Comparison of ENCODE assay signal across 9 cellular contexts in genomic region chr11:14974021-14974698, GRCh38. TPM values are rescaled to one million over a fixed set of nuclear protein-coding genes. Genes with fewer than 3 reads are reported as not detected.
A peak's percentile ranks its signal among the peaks of the same experiment; 100 is the strongest.
DNase-seq lines count a peak whose midpoint lies in the region; ATAC-seq and TF ChIP-seq lines count a peak whose summit lies in the region.
"Had no signal": no experiment of that assay in that cellular context is flagged by ENCODE, and none has a peak within 500 bp of the region (broad histone marks: within the 10 kb centered on the region; RNA-seq: fewer than 3 reads in every experiment).

No MANE protein-coding gene starts in this region.

- WGBS in suprapubic skin = 3% methylated on average over 26 of the region's 40 CpGs

- TF ChIP-seq POLR2A in suprapubic skin (IDR thresholded peaks at IDR 0.05) = no peak

- peaks cover 2% of the 10 kb centered on the region for H3K36me3 Mint-ChIP-seq in activated CD4-positive, alpha-beta T cell treated with anti-CD3 and anti-CD28 coated beads, Interleukin-2, amount 10 ng/mL, durations not matched to agents 24 days and 14 days (ENCODE audit: low read depth)

- peak overlapping the region; percentile 72 for H3K4me3 Mint-ChIP-seq in activated CD4-positive, alpha-beta T cell treated with anti-CD3 and anti-CD28 coated beads, Interleukin-2, amount 10 ng/mL, durations not matched to agents 24 days and 14 days

- TF ChIP-seq EP300 in suprapubic skin (IDR thresholded peaks at IDR 0.05) = no peak

- intact Hi-C loops in activated CD4-positive, alpha-beta T cell treated with anti-CD3 and anti-CD28 coated beads, Interleukin-2, amount 10 ng/mL, durations not matched to agents 24 days and 14 days (cut with micrococcal nuclease) = loop anchor here (1.0 to 5.0 kb wide), 5 partner anchors 33 to 1633 kb away; no protein-coding TSS in a partner anchor
- intact Hi-C loops in left lung (cut with DNase I) = no loop called here

- no peak overlapping the region for H3K9ac ChIP-seq in adipocyte (ENCODE audit: low read length)

- TF ChIP-seq CTCF in left lung (IDR thresholded peaks at IDR 0.05) (no peak), suprapubic skin (IDR thresholded peaks at IDR 0.05) (no peak)

- no peak overlapping the region for H3K27ac ChIP-seq in left lung
- H3K27ac ChIP-seq in suprapubic skin = no peak overlapping the region
- H3K27ac ChIP-seq: SK-N-MC had no signal

- in situ Hi-C loops in G401 (cut with HindIII; ENCODE audit: low sequenced_read_pairs) = no loop called here

- H3K36me3 ChIP-seq in adipocyte (ENCODE audit: control insufficient read depth, insufficient read depth, low read length, severe bottlenecking) = no peaks in the 10 kb centered on the region
- no peaks in the 10 kb centered on the region for H3K36me3 ChIP-seq in left lung
- H3K36me3 ChIP-seq in suprapubic skin = no peaks in the 10 kb centered on the region

- peaks cover 84% of the 10 kb centered on the region for H3K27me3 Mint-ChIP-seq in activated CD4-positive, alpha-beta T cell treated with anti-CD3 and anti-CD28 coated beads, Interleukin-2, amount 10 ng/mL, durations not matched to agents 24 days and 14 days

- ATAC-seq in left lung (peak; percentile 7), HG03469 (IDR thresholded peaks at IDR 0.05; ENCODE audit: unreplicated experiment) (no peak)

- H3K27me3 ChIP-seq in adipocyte (replicated peaks; ENCODE audit: control insufficient read depth, insufficient read depth, low read length) (peaks cover 76% of the 10 kb centered on the region), left lung (peaks cover 68 to 76% of the 10 kb centered on the region in 2 donors), suprapubic skin (peaks cover 73% of the 10 kb centered on the region)

- no peaks in the 10 kb centered on the region for H3K9me3 ChIP-seq in adipocyte (ENCODE audit: control insufficient read depth, low read length)
- no peaks in the 10 kb centered on the region for H3K9me3 ChIP-seq in left lung
- no peaks in the 10 kb centered on the region for H3K9me3 ChIP-seq in suprapubic skin

- H3K4me1 ChIP-seq in adipocyte (ENCODE audit: control insufficient read depth, insufficient read depth, low read length) (peaks cover 17% of the 10 kb centered on the region), left lung (peaks cover 13 to 19% of the 10 kb centered on the region in 2 donors), suprapubic skin (peaks cover 38% of the 10 kb centered on the region)

- H3K9me3 Mint-ChIP-seq in activated CD4-positive, alpha-beta T cell treated with anti-CD3 and anti-CD28 coated beads, Interleukin-2, amount 10 ng/mL, durations not matched to agents 24 days and 14 days = no peaks in the 10 kb centered on the region

- no peak overlapping the region for H3K27ac Mint-ChIP-seq in activated CD4-positive, alpha-beta T cell treated with anti-CD3 and anti-CD28 coated beads, Interleukin-2, amount 10 ng/mL, durations not matched to agents 24 days and 14 days

- DNase-seq in activated CD4-positive, alpha-beta T cell treated with anti-CD3 and anti-CD28 coated beads, Interleukin-2, amount 10 ng/mL, durations not matched to agents 24 days and 14 days = peak; percentile 66
- no peak for DNase-seq in activated CD4-positive, alpha-beta T cell treated with anti-CD3 and anti-CD28 coated beads for 1 hour
- DNase-seq in adipocyte (ENCODE audit: low read depth) (no peak), left lung (peak in 1 of 2 donors; percentile 64), suprapubic skin (ENCODE audit: low spot score in 2 of 2) (no peak), NCI-H2196 treated with DMSO at 0.1 percent for 48 hours (lab: John Stamatoyannopoulos, UW; ENCODE audit: unreplicated experiment) (no peak), G401 (ENCODE audit: low spot score) (no peak)

- H3K4me3 ChIP-seq in adipocyte (ENCODE audit: low read length) = peak overlapping the region; percentile 38
- no peak overlapping the region for H3K4me3 ChIP-seq in left lung
- peak overlapping the region; percentile 35 for H3K4me3 ChIP-seq in suprapubic skin
- H3K4me3 ChIP-seq: SK-N-MC had no signal

- peaks cover 29% of the 10 kb centered on the region for H3K4me1 Mint-ChIP-seq in activated CD4-positive, alpha-beta T cell treated with anti-CD3 and anti-CD28 coated beads, Interleukin-2, amount 10 ng/mL, durations not matched to agents 24 days and 14 days

RNA-seq across cellular contexts. Expression of gene CALCA, which starts 2.0 kb away (rescaled TPM):
- not detected in 2 replicates for total RNA-seq in activated CD4-positive, alpha-beta T cell treated with anti-CD3 and anti-CD28 coated beads, Interleukin-2, amount 10 ng/mL, durations not matched to agents 24 days and 14 days
- total RNA-seq in left lung = 1 to 10 TPM in 1 of 2 donors, under 1 TPM in 1; 0.41 to 1.3 TPM
- total RNA-seq in suprapubic skin = not detected
- total RNA-seq in G401 (2014; rRNA removed; shearing (Covaris generic)) = not detected in 2 replicates

Comparison
In these comparisons a context has a peak if more than half of its experiments do, and no peak if none do; other contexts are left out.
1. H3K4me3 ChIP-seq: peak in adipocyte (single experiment) and suprapubic skin (single experiment); none in left lung (0 of 2).